ENCODE assay signal across 27 cellular contexts in genomic region chr6:40535105-40535783, GRCh38. TPM values are rescaled to one million over a fixed set of nuclear protein-coding genes. Genes with fewer than 3 reads are reported as not detected.
"Had no signal": no experiment of that assay in that cellular context is flagged by ENCODE, and none has a peak within 500 bp of the region (broad histone marks: within the 10 kb centered on the region; RNA-seq: fewer than 3 reads in every experiment).

No MANE protein-coding gene starts in this region.

- H3K36me3 ChIP-seq: left lung, stomach had no signal

- DNase-seq: activated CD4-positive, alpha-beta T cell treated with anti-CD3 and anti-CD28 coated beads, Interleukin-2, amount 10 ng/mL, durations not matched to agents 7 days and 5 days; activated CD8-positive, alpha-beta memory T cell treated with anti-CD3 and anti-CD28 coated beads, Interleukin-2, amount 50 U/mL, for 48 hours; activated effector memory CD4-positive, alpha-beta T cell treated with Interleukin-2 at 50 U/mL for 16 hours; activated naive CD4-positive, alpha-beta T cell treated with anti-CD3 and anti-CD28 coated beads, Interleukin-2, amount 10 ng/mL, durations not matched to agents 7 days and 5 days; activated naive CD8-positive, alpha-beta T cell treated with anti-CD3 and anti-CD28 coated beads, Interleukin-2, amount 50 U/mL, for 24 hours; activated T-cell treated with anti-CD3 and anti-CD28 coated beads, Interleukin-2, amount 50 U/mL, for 48 hours; anterior cingulate cortex; caudate nucleus; endodermal cell; hypothalamus; left lung; occipital lobe; stimulated activated CD4-positive, alpha-beta T cell treated with anti-CD3 and anti-CD28 coated beads, Interleukin-15, amount 100 ng/mL, for 24 hours; stimulated activated CD4-positive, alpha-beta T cell treated with anti-CD3 and anti-CD28 coated beads, Interleukin-4, amount 100 ng/mL, for 1 hour; stomach; T-helper 1 cell; T-helper 9 cell; testis had no signal

- H3K27ac Mint-ChIP-seq: activated CD4-positive, alpha-beta T cell treated with anti-CD3 and anti-CD28 coated beads, Interleukin-2, amount 10 ng/mL, durations not matched to agents 7 days and 5 days; activated naive CD4-positive, alpha-beta T cell treated with anti-CD3 and anti-CD28 coated beads, Interleukin-2, amount 10 ng/mL, durations not matched to agents 7 days and 5 days; activated naive CD8-positive, alpha-beta T cell treated with anti-CD3 and anti-CD28 coated beads, Interleukin-2, amount 50 U/mL, for 24 hours; endodermal cell; mesothelial cell of epicardium; nephron; type B pancreatic cell had no signal

- H3K27ac ChIP-seq: epithelial cell of prostate, foreskin keratinocyte, left lung, stomach, testis had no signal

- H3K4me1 Mint-ChIP-seq: activated naive CD4-positive, alpha-beta T cell treated with anti-CD3 and anti-CD28 coated beads, Interleukin-2, amount 10 ng/mL, durations not matched to agents 7 days and 5 days; activated naive CD8-positive, alpha-beta T cell treated with anti-CD3 and anti-CD28 coated beads, Interleukin-2, amount 50 U/mL, for 24 hours; endodermal cell had no signal

- H3K27me3 ChIP-seq: testis had no signal

- H3K9me3 ChIP-seq: left lung, stomach, testis had no signal

- H3K36me3 Mint-ChIP-seq: activated naive CD4-positive, alpha-beta T cell treated with anti-CD3 and anti-CD28 coated beads, Interleukin-2, amount 10 ng/mL, durations not matched to agents 7 days and 5 days; brain; mesothelial cell of epicardium; type B pancreatic cell had no signal

- H3K4me1 ChIP-seq: foreskin keratinocyte, left lung, stomach, testis had no signal

- H3K4me3 ChIP-seq: left lung, stomach, testis had no signal

- H3K9me3 Mint-ChIP-seq: activated CD4-positive, alpha-beta T cell treated with anti-CD3 and anti-CD28 coated beads, Interleukin-2, amount 10 ng/mL, durations not matched to agents 7 days and 5 days; activated naive CD4-positive, alpha-beta T cell treated with anti-CD3 and anti-CD28 coated beads, Interleukin-2, amount 10 ng/mL, durations not matched to agents 7 days and 5 days; activated naive CD8-positive, alpha-beta T cell treated with anti-CD3 and anti-CD28 coated beads, Interleukin-2, amount 50 U/mL, for 24 hours; brain; endodermal cell; mesothelial cell of epicardium; nephron; type B pancreatic cell had no signal

- H3K4me3 Mint-ChIP-seq: activated CD4-positive, alpha-beta T cell treated with anti-CD3 and anti-CD28 coated beads, Interleukin-2, amount 10 ng/mL, durations not matched to agents 7 days and 5 days; activated naive CD4-positive, alpha-beta T cell treated with anti-CD3 and anti-CD28 coated beads, Interleukin-2, amount 10 ng/mL, durations not matched to agents 7 days and 5 days; activated naive CD8-positive, alpha-beta T cell treated with anti-CD3 and anti-CD28 coated beads, Interleukin-2, amount 50 U/mL, for 24 hours; brain; endodermal cell; mesothelial cell of epicardium; nephron; type B pancreatic cell had no signal

- ATAC-seq: activated naive CD8-positive, alpha-beta T cell treated with anti-CD3 and anti-CD28 coated beads, Interleukin-2, amount 50 U/mL, for 24 hours; foreskin keratinocyte; left lung had no signal

RNA-seq across cellular contexts. Expression of gene LRFN2, which starts 51.9 kb away (rescaled TPM):
- total RNA-seq: foreskin keratinocyte, lung microvascular endothelial cell, mesothelial cell of epicardium, skeletal muscle tissue, stomach had no signal
- polyA plus RNA-seq: foreskin keratinocyte, keratinocyte had no signal
